In the genomic region with DNA sequence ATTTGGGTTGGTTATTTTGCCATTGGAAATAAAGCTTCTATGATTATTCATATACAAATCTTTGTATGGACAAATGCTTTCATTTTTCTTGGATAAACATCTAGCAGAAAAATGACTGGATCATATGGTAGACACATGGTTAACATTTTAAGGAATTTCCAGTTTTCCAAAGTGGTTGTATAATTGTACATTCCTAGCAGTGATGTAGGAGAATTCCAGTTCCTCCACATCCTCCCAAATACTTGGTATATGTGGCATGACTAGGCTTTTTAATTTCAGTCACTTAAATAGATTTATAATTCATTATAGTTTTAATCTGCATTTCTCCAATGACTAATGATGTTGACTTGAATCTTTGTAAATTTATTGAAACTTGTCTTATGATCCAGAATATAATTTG, we compare ENCODE assay signal across 1 cellular context.
TF ChIP-seq lines count a peak whose summit lies in the region.

No MANE protein-coding gene starts in this region.

TF ChIP-seq in endothelial cell of umbilical vein, 7 proteins besides CTCF, POLR2A, EP300 and RAD21 (continued from another document):
- no peak for TF ChIP-seq EZH2 (IDR thresholded peaks at IDR 0.05; ENCODE audit: borderline replicate concordance, low read depth, low read length, severe bottlenecking)
- TF ChIP-seq FOS (IDR thresholded peaks at IDR 0.05; ENCODE audit: borderline replicate concordance, insufficient read depth, low read length), result no peak
- no peak for TF ChIP-seq MYC (IDR thresholded peaks at IDR 0.05; ENCODE audit: low read depth, low read length)
- TF ChIP-seq, protein P1, sequence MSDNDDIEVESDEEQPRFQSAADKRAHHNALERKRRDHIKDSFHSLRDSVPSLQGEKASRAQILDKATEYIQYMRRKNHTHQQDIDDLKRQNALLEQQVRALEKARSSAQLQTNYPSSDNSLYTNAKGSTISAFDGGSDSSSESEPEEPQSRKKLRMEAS (IDR thresholded peaks at IDR 0.05; ENCODE audit: insufficient read depth, insufficient read length), result no peak
